ENCODE assay signal across 11 cellular contexts in the genomic region with DNA sequence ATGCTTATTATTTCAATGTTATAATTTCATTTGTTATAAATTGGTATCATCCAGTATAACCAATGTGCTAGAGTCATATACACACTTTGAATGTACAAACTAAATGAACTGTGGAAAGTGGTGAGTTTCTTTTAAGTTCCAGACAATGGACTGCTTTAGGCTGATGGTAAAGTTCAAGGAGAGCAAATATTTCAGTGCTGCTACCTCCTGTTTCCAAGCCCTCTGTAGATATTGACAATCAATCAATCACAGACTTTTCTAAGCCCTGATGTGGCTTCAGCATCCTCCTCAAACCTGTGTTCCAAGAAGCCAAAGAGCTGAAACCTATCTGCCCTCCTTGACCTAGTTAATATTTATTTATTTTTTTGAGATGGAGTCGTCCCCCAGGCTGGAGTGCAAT.
"Had no signal": no experiment of that assay in that cellular context is flagged by ENCODE, and none has a peak within 500 bp of the region (broad histone marks: within the 10 kb centered on the region; RNA-seq: fewer than 3 reads in every experiment).

No MANE protein-coding gene starts in this region.

- FAIRE-seq: HTR-8/SVneo had no signal

- H3K36me3 ChIP-seq: HAP-1 had no signal

- ATAC-seq: HCT116 had no signal

- H3K4me3 Mint-ChIP-seq: HFFc6, IgD-negative memory B cell had no signal

- H3K9ac ChIP-seq: GM23248, KMS-11 had no signal

- H3K27ac Mint-ChIP-seq: HFFc6, IgD-negative memory B cell had no signal

- H3K4me2 ChIP-seq: KMS-11 had no signal

- DNase-seq: GM23248, GOT3, H7, HFFc6, Karpas-422, KBM-7 had no signal

- H3K27ac ChIP-seq: GM23248, KMS-11 had no signal

- H3K9me3 Mint-ChIP-seq: HFFc6, IgD-negative memory B cell had no signal

- H2AFZ ChIP-seq: GM23248 had no signal

- H3K4me3 ChIP-seq: GM23248, HAP-1 had no signal

- H3K9me3 ChIP-seq: HAP-1 had no signal

- H3K27me3 Mint-ChIP-seq: IgD-negative memory B cell had no signal
